4 cellular contexts compared by ENCODE assay signal in the genomic region with DNA sequence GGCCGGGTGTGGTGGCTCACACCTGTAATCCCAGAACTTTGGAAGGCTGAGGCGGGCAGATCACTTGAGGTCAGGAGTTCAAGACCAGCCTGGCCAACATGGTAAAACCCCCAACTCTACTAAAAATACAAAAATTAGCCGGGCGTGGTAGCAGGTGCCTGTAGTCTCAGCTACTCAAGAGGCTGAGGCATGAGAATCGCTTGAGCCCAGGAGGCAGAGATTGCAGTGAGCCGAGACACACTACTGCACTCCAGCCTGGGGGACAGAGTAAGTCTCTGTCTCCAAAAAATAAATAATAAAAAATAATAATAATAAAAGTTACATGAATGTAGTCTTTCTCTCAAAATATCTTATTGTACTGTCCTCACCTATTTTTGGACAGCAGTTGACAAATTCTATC. TPM values are rescaled to one million over a fixed set of nuclear protein-coding genes. Genes with fewer than 3 reads are reported as not detected.
"Had no signal": no experiment of that assay in that cellular context is flagged by ENCODE, and none has a peak within 500 bp of the region (broad histone marks: within the 10 kb centered on the region; RNA-seq: fewer than 3 reads in every experiment).

No MANE protein-coding gene starts in this region.

RNA-seq across cellular contexts. Expression of gene KDM5B, which starts 13.3 kb away (rescaled TPM):
- total RNA-seq: OCI-LY7 had no signal

RNA-seq across cellular contexts. Expression of gene PCAT6, which starts 15.8 kb away (rescaled TPM):
- total RNA-seq: LHCN-M2, OCI-LY7, Peyer's patch, SJSA1 had no signal
